ENCODE assay signal across 1 cellular context in genomic region chr1:221961532-221962292, GRCh38.
TF ChIP-seq lines count a peak whose summit lies in the region.

No MANE protein-coding gene starts in this region.

TF ChIP-seq in K562, 482 proteins besides CTCF, POLR2A, EP300 and RAD21 (continued from another document and continues in another):
- no peak for TF ChIP-seq CHD7 (IDR thresholded peaks at IDR 0.05; ENCODE audit: low read depth, low read length)
- no peak for TF ChIP-seq ATF1 (CRISPR knock-in tag; IDR thresholded peaks at IDR 0.05)
- no peak for TF ChIP-seq ATF1 (tag; IDR thresholded peaks at IDR 0.05)
- TF ChIP-seq TEAD1 (CRISPR knock-in tag; IDR thresholded peaks at IDR 0.05) = 0 out of 4 replicates have a peak, but pooled peaks of 1 of the 2 experiments have one; percentile 41
- no peak for TF ChIP-seq ZBTB40 (IDR thresholded peaks at IDR 0.05)
- TF ChIP-seq ZBTB40 (CRISPR knock-in tag; IDR thresholded peaks at IDR 0.05) = no peak
- no peak for TF ChIP-seq MYNN (IDR thresholded peaks at IDR 0.05)
- no peak for TF ChIP-seq MYNN (CRISPR knock-in tag; IDR thresholded peaks at IDR 0.05)
- no peak for TF ChIP-seq RERE (CRISPR knock-in tag; IDR thresholded peaks at IDR 0.05; ENCODE audit: borderline replicate concordance)
- TF ChIP-seq PPARD (CRISPR knock-in tag; IDR thresholded peaks at IDR 0.05) = no peak
- peak; percentile 42; the same call in 1 of the 2 replicates for TF ChIP-seq ZNF76 (CRISPR knock-in tag; IDR thresholded peaks at IDR 0.05; ENCODE audit: borderline replicate concordance)
- peak; percentile 73 for TF ChIP-seq BHLHE40 (IDR thresholded peaks at IDR 0.05; ENCODE audit: low read length)
- TF ChIP-seq ZNF449 (CRISPR knock-in tag; IDR thresholded peaks at IDR 0.05) = no peak; the same call in 1 of the 2 replicates
- 0 out of 3 replicates have a peak, but pooled peaks of 1 of the 2 experiments have one; percentile 20 for TF ChIP-seq CBX3 (IDR thresholded peaks at IDR 0.05; ENCODE audit: borderline replicate concordance in 1 of 2, low read length in 2 of 2)
- no peak for TF ChIP-seq HBP1 (CRISPR knock-in tag; IDR thresholded peaks at IDR 0.05)
